In the genomic region with DNA sequence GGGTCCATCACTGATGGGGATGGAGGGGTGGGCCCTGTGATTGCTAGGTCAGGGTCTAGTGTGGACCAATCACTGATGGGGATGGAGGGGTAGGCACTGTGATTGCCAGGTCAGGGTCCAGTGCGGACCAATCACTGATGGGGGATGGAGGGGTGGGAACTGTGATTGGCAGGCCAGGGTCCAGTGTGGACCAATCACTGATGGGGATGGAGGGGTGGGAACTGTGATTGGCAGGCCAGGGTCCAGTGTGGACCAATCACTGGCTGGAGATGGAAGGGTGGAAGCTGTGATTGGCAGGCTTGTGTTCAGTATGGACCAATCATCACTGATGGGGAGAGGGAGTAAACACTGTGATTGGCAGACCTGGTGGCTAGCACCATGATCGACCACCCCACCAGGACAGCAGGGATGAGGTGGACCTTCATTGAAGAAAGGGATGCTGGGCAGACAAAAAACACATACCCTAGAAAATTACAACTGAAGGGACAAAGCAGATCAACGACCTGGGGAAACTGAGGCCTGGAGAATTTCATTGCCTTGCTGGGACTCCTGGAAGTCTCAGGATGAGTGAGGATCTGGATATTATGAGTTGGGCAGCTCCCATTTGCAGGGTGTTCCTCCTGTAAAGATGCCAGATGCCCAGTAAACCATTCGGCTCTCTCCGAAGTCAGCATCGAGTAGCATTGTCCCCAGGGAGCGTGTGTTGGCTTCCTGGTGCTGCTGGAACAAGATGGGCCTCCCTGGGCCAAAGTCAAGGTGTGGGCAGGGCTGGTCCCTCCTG, we compare ENCODE assay signal across 1 cellular context.
TF ChIP-seq lines count a peak whose summit lies in the region.

No MANE protein-coding gene starts in this region.

TF ChIP-seq in K562, 482 proteins besides CTCF, POLR2A, EP300 and RAD21 (continues in another document):
- TF ChIP-seq TBP (optimal IDR thresholded peaks at IDR 0.05; ENCODE audit: low read depth, low read length) = no peak
- TF ChIP-seq ATF7 (IDR thresholded peaks at IDR 0.05) = no peak
- TF ChIP-seq, protein P1, sequence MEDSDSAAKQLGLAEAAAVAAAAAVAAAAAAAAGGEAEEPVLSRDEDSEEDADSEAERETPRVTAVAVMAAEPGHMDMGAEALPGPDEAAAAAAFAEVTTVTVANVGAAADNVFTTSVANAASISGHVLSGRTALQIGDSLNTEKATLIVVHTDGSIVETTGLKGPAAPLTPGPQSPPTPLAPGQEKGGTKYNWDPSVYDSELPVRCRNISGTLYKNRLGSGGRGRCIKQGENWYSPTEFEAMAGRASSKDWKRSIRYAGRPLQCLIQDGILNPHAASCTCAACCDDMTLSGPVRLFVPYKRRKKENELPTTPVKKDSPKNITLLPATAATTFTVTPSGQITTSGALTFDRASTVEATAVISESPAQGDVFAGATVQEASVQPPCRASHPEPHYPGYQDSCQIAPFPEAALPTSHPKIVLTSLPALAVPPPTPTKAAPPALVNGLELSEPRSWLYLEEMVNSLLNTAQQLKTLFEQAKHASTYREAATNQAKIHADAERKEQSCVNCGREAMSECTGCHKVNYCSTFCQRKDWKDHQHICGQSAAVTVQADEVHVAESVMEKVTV (CRISPR knock-in tag; IDR thresholded peaks at IDR 0.05) = no peak
- TF ChIP-seq CHD2 (IDR thresholded peaks at IDR 0.05; ENCODE audit: low read depth, low read length) = 0 out of 2 replicates have a peak, but pooled peaks have one; percentile 48
- TF ChIP-seq PHTF2 (CRISPR knock-in tag; IDR thresholded peaks at IDR 0.05) = no peak
- no peak for TF ChIP-seq E2F3 (CRISPR knock-in tag; IDR thresholded peaks at IDR 0.05)
- no peak for TF ChIP-seq ZNF785 (CRISPR knock-in tag; IDR thresholded peaks at IDR 0.05)
- no peak for TF ChIP-seq ZNF589 (CRISPR knock-in tag; IDR thresholded peaks at IDR 0.05; ENCODE audit: low read depth)
- TF ChIP-seq NFYB (IDR thresholded peaks at IDR 0.05; ENCODE audit: extremely low read depth, insufficient read length) = peak; percentile 79
- TF ChIP-seq, protein P2, sequence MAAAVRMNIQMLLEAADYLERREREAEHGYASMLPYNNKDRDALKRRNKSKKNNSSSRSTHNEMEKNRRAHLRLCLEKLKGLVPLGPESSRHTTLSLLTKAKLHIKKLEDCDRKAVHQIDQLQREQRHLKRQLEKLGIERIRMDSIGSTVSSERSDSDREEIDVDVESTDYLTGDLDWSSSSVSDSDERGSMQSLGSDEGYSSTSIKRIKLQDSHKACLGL (CRISPR knock-in tag; IDR thresholded peaks at IDR 0.05; ENCODE audit: borderline replicate concordance, poor library complexity, severe bottlenecking) = no peak
- TF ChIP-seq, protein P3, sequence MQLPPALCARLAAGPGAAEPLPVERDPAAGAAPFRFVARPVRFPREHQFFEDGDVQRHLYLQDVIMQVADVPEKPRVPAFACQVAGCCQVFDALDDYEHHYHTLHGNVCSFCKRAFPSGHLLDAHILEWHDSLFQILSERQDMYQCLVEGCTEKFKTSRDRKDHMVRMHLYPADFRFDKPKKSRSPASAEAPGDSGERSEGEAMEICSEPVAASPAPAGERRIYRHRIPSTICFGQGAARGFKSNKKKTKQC (CRISPR knock-in tag; IDR thresholded peaks at IDR 0.05) = no peak
- TF ChIP-seq, protein P4, sequence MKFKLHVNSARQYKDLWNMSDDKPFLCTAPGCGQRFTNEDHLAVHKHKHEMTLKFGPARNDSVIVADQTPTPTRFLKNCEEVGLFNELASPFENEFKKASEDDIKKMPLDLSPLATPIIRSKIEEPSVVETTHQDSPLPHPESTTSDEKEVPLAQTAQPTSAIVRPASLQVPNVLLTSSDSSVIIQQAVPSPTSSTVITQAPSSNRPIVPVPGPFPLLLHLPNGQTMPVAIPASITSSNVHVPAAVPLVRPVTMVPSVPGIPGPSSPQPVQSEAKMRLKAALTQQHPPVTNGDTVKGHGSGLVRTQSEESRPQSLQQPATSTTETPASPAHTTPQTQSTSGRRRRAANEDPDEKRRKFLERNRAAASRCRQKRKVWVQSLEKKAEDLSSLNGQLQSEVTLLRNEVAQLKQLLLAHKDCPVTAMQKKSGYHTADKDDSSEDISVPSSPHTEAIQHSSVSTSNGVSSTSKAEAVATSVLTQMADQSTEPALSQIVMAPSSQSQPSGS (CRISPR knock-in tag; IDR thresholded peaks at IDR 0.05) = no peak
- peak; percentile 37 for TF ChIP-seq SP2 (IDR thresholded peaks at IDR 0.05; ENCODE audit: extremely low read depth, low read depth, low read length, poor library complexity, severe bottlenecking)
- TF ChIP-seq STAT5B (CRISPR knock-in tag; IDR thresholded peaks at IDR 0.05) = no peak
- peak; percentile 78; the same call in 1 of the 2 replicates for TF ChIP-seq MBD2 (IDR thresholded peaks at IDR 0.05; ENCODE audit: borderline replicate concordance, low read depth)
- TF ChIP-seq, protein P5, sequence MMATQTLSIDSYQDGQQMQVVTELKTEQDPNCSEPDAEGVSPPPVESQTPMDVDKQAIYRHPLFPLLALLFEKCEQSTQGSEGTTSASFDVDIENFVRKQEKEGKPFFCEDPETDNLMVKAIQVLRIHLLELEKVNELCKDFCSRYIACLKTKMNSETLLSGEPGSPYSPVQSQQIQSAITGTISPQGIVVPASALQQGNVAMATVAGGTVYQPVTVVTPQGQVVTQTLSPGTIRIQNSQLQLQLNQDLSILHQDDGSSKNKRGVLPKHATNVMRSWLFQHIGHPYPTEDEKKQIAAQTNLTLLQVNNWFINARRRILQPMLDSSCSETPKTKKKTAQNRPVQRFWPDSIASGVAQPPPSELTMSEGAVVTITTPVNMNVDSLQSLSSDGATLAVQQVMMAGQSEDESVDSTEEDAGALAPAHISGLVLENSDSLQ (IDR thresholded peaks at IDR 0.05) = peak; percentile 99
- TF ChIP-seq NCOA4 (IDR thresholded peaks at IDR 0.05; ENCODE audit: partially characterized antibody) = no peak
- TF ChIP-seq, protein P6, sequence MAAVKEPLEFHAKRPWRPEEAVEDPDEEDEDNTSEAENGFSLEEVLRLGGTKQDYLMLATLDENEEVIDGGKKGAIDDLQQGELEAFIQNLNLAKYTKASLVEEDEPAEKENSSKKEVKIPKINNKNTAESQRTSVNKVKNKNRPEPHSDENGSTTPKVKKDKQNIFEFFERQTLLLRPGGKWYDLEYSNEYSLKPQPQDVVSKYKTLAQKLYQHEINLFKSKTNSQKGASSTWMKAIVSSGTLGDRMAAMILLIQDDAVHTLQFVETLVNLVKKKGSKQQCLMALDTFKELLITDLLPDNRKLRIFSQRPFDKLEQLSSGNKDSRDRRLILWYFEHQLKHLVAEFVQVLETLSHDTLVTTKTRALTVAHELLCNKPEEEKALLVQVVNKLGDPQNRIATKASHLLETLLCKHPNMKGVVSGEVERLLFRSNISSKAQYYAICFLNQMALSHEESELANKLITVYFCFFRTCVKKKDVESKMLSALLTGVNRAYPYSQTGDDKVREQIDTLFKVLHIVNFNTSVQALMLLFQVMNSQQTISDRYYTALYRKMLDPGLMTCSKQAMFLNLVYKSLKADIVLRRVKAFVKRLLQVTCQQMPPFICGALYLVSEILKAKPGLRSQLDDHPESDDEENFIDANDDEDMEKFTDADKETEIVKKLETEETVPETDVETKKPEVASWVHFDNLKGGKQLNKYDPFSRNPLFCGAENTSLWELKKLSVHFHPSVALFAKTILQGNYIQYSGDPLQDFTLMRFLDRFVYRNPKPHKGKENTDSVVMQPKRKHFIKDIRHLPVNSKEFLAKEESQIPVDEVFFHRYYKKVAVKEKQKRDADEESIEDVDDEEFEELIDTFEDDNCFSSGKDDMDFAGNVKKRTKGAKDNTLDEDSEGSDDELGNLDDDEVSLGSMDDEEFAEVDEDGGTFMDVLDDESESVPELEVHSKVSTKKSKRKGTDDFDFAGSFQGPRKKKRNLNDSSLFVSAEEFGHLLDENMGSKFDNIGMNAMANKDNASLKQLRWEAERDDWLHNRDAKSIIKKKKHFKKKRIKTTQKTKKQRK (IDR thresholded peaks at IDR 0.05; ENCODE audit: borderline replicate concordance, low read depth, low read length) = peak; percentile 61; the same call in 1 of the 2 replicates
- TF ChIP-seq, protein P7, sequence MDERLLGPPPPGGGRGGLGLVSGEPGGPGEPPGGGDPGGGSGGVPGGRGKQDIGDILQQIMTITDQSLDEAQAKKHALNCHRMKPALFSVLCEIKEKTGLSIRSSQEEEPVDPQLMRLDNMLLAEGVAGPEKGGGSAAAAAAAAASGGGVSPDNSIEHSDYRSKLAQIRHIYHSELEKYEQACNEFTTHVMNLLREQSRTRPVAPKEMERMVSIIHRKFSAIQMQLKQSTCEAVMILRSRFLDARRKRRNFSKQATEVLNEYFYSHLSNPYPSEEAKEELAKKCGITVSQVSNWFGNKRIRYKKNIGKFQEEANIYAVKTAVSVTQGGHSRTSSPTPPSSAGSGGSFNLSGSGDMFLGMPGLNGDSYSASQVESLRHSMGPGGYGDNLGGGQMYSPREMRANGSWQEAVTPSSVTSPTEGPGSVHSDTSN (CRISPR knock-in tag; IDR thresholded peaks at IDR 0.05; ENCODE audit: low read depth) = peak; percentile 63
- TF ChIP-seq, protein P7 (tag; conservative IDR thresholded peaks at IDR 0.05; ENCODE audit: low read depth) = peak; percentile 84
- TF ChIP-seq, protein P8, sequence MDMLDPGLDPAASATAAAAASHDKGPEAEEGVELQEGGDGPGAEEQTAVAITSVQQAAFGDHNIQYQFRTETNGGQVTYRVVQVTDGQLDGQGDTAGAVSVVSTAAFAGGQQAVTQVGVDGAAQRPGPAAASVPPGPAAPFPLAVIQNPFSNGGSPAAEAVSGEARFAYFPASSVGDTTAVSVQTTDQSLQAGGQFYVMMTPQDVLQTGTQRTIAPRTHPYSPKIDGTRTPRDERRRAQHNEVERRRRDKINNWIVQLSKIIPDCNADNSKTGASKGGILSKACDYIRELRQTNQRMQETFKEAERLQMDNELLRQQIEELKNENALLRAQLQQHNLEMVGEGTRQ (CRISPR knock-in tag; IDR thresholded peaks at IDR 0.05) = no peak
- TF ChIP-seq, protein P9, sequence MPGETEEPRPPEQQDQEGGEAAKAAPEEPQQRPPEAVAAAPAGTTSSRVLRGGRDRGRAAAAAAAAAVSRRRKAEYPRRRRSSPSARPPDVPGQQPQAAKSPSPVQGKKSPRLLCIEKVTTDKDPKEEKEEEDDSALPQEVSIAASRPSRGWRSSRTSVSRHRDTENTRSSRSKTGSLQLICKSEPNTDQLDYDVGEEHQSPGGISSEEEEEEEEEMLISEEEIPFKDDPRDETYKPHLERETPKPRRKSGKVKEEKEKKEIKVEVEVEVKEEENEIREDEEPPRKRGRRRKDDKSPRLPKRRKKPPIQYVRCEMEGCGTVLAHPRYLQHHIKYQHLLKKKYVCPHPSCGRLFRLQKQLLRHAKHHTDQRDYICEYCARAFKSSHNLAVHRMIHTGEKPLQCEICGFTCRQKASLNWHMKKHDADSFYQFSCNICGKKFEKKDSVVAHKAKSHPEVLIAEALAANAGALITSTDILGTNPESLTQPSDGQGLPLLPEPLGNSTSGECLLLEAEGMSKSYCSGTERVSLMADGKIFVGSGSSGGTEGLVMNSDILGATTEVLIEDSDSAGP (CRISPR knock-in tag; IDR thresholded peaks at IDR 0.05) = no peak
- TF ChIP-seq TAF7 (tag; IDR thresholded peaks at IDR 0.05) = no peak
- no peak for TF ChIP-seq LEF1 (IDR thresholded peaks at IDR 0.05)
- TF ChIP-seq MEF2A (IDR thresholded peaks at IDR 0.05; ENCODE audit: control insufficient read depth, low read depth, low read length) = no peak
- TF ChIP-seq RBM25 (IDR thresholded peaks at IDR 0.05; ENCODE audit: low read depth, low read length, severe bottlenecking) = peak; percentile 14
- TF ChIP-seq FOS (IDR thresholded peaks at IDR 0.05; ENCODE audit: extremely low read depth, insufficient read length) = peak; percentile 93
- TF ChIP-seq NEUROD1 (IDR thresholded peaks at IDR 0.05; ENCODE audit: borderline replicate concordance, low read depth, low read length, partially characterized antibody) = peak; percentile 77
- TF ChIP-seq, protein P10, sequence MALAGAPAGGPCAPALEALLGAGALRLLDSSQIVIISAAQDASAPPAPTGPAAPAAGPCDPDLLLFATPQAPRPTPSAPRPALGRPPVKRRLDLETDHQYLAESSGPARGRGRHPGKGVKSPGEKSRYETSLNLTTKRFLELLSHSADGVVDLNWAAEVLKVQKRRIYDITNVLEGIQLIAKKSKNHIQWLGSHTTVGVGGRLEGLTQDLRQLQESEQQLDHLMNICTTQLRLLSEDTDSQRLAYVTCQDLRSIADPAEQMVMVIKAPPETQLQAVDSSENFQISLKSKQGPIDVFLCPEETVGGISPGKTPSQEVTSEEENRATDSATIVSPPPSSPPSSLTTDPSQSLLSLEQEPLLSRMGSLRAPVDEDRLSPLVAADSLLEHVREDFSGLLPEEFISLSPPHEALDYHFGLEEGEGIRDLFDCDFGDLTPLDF (CRISPR knock-in tag; IDR thresholded peaks at IDR 0.05) = no peak
- no peak for TF ChIP-seq DMBX1 (CRISPR knock-in tag; IDR thresholded peaks at IDR 0.05; ENCODE audit: borderline replicate concordance)
- peak; percentile 90 for TF ChIP-seq ASH1L (IDR thresholded peaks at IDR 0.05; ENCODE audit: borderline replicate concordance, low read depth, partially characterized antibody)
- TF ChIP-seq, protein P11, sequence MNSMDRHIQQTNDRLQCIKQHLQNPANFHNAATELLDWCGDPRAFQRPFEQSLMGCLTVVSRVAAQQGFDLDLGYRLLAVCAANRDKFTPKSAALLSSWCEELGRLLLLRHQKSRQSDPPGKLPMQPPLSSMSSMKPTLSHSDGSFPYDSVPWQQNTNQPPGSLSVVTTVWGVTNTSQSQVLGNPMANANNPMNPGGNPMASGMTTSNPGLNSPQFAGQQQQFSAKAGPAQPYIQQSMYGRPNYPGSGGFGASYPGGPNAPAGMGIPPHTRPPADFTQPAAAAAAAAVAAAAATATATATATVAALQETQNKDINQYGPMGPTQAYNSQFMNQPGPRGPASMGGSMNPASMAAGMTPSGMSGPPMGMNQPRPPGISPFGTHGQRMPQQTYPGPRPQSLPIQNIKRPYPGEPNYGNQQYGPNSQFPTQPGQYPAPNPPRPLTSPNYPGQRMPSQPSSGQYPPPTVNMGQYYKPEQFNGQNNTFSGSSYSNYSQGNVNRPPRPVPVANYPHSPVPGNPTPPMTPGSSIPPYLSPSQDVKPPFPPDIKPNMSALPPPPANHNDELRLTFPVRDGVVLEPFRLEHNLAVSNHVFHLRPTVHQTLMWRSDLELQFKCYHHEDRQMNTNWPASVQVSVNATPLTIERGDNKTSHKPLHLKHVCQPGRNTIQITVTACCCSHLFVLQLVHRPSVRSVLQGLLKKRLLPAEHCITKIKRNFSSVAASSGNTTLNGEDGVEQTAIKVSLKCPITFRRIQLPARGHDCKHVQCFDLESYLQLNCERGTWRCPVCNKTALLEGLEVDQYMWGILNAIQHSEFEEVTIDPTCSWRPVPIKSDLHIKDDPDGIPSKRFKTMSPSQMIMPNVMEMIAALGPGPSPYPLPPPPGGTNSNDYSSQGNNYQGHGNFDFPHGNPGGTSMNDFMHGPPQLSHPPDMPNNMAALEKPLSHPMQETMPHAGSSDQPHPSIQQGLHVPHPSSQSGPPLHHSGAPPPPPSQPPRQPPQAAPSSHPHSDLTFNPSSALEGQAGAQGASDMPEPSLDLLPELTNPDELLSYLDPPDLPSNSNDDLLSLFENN (IDR thresholded peaks at IDR 0.05; ENCODE audit: low read depth in 2 of 2, low read length in 2 of 2) = no peak
- no peak for TF ChIP-seq NRF1 (conservative IDR thresholded peaks at IDR 0.05 in 1 of 2, IDR thresholded peaks at IDR 0.05 in 1 of 2)
